In the genomic region with DNA sequence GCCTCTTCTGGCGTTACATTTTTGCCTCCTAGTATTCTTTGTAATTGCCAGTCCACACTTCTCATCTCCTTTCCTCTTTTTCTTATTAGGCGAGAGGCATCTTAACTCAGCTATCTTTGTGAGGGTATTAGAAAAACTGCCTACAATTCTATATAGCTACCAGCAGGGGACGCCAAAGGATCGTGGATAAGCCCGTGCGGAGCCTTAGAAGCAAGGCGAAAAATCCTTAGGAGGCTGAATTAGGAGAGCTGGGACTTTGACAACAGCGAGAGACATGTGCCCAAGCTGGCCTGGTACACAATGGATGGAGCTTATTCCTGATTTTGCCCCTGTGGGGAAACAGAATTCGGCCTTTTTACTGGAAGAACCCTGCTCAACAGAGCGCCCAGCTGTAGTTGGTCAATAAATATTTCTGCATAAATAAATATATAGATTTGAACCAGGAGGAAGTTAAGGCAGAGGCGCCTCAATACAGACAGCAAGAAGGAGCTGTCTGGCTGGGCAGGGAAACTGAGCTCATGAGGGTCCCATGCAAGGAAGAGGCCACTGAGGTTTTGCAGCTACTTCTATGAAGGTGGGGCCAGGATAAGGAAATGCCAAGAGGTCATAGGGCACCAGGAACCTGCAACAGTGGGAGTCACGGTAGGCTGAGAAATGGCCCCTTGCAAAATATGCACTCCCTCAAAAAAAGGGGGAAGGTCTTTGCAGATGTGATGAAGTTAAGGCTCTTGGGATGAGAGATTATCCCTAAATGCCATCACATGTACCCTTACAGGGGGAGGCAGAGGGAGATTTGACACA, we compare ENCODE assay signal across 8 cellular contexts. TPM values are rescaled to one million over a fixed set of nuclear protein-coding genes. Genes with fewer than 3 reads are reported as not detected.
DNase-seq lines count a peak whose midpoint lies in the region; ATAC-seq lines count a peak whose summit lies in the region.

No MANE protein-coding gene starts in this region.

- no peak overlapping the region for H3K27ac Mint-ChIP-seq in activated CD8-positive, alpha-beta T cell treated with anti-CD3 and anti-CD28 coated beads, Interleukin-2, amount 10 ng/mL, durations not matched to agents 7 days and 5 days

- H3K4ac ChIP-seq in trophoblast cell (ENCODE audit: low read depth, low read length), result no peak overlapping the region

- H3K27me3 ChIP-seq in trophoblast cell (ENCODE audit: insufficient read depth, low read length), result no peaks in the 10 kb centered on the region

- H2BK5ac ChIP-seq in trophoblast cell (ENCODE audit: low read depth, low read length, poor library complexity), result no peak overlapping the region

- no peak overlapping the region for H4K8ac ChIP-seq in trophoblast cell (ENCODE audit: low read depth, low read length)

- no peak overlapping the region for H2AK5ac ChIP-seq in trophoblast cell (ENCODE audit: low read length)

- no peaks in the 10 kb centered on the region for H3K4me1 Mint-ChIP-seq in activated CD8-positive, alpha-beta T cell treated with anti-CD3 and anti-CD28 coated beads, Interleukin-2, amount 10 ng/mL, durations not matched to agents 7 days and 5 days (ENCODE audit: low read depth)

- H3K4me2 ChIP-seq in trophoblast cell (ENCODE audit: low read length), result no peak overlapping the region

- CTCF ChIA-PET in activated CD8-positive, alpha-beta T cell treated with anti-CD3 and anti-CD28 coated beads, Interleukin-2, amount 10 ng/mL, durations not matched to agents 7 days and 5 days (lab: Charles Lee), result interaction anchor here (0.5 to 4.3 kb wide), 30 partner anchors 10 to 1967 kb away, joined by 3 to 71 read pairs (median 3); a partner anchor contains a TSS

- peaks cover 2% of the 10 kb centered on the region for H3K9me3 ChIP-seq in trophoblast cell (ENCODE audit: insufficient read depth, low read depth, low read length)

- H3K36me3 Mint-ChIP-seq in activated CD8-positive, alpha-beta T cell treated with anti-CD3 and anti-CD28 coated beads, Interleukin-2, amount 10 ng/mL, durations not matched to agents 7 days and 5 days (ENCODE audit: low read depth), result no peaks in the 10 kb centered on the region

- no peak overlapping the region for H2BK120ac ChIP-seq in trophoblast cell (ENCODE audit: insufficient read depth, low read length, poor library complexity)

- H3K18ac ChIP-seq in trophoblast cell (ENCODE audit: low read length), result no peak overlapping the region

- no peaks in the 10 kb centered on the region for H3K79me1 ChIP-seq in trophoblast cell (ENCODE audit: low read length)

- H3K79me2 ChIP-seq in trophoblast cell (ENCODE audit: control insufficient read depth, insufficient read depth, low read length, poor library complexity), result no peaks in the 10 kb centered on the region

- no CpG with 5 or more reads among the region's 12 CpGs for WGBS in trophoblast cell (ENCODE audit: extremely low coverage, insufficient coverage, insufficient read length)

- no peak overlapping the region for H4K91ac ChIP-seq in trophoblast cell (ENCODE audit: low read depth, low read length)

- H3K9me3 Mint-ChIP-seq in activated CD8-positive, alpha-beta T cell treated with anti-CD3 and anti-CD28 coated beads, Interleukin-2, amount 10 ng/mL, durations not matched to agents 7 days and 5 days (ENCODE audit: insufficient read depth), result no peaks in the 10 kb centered on the region

- peak; percentile 45 for ATAC-seq in HG03103 (IDR thresholded peaks at IDR 0.05; ENCODE audit: low read depth, unreplicated experiment)
- peak; percentile 55 for ATAC-seq in activated CD8-positive, alpha-beta T cell treated with anti-CD3 and anti-CD28 coated beads, Interleukin-2, amount 10 ng/mL, durations not matched to agents 7 days and 5 days
- ATAC-seq in HG03108 (IDR thresholded peaks at IDR 0.05; ENCODE audit: unreplicated experiment), result no peak

- no peak overlapping the region for H3K14ac ChIP-seq in trophoblast cell (ENCODE audit: low read length)

- peaks cover 2% of the 10 kb centered on the region for H3K27me3 Mint-ChIP-seq in activated CD8-positive, alpha-beta T cell treated with anti-CD3 and anti-CD28 coated beads, Interleukin-2, amount 10 ng/mL, durations not matched to agents 7 days and 5 days (ENCODE audit: low read depth)

- no peaks in the 10 kb centered on the region for H3K4me1 ChIP-seq in trophoblast cell (ENCODE audit: control insufficient read depth in 1 of 2, insufficient read depth in 2 of 2, low read length in 2 of 2)

- no peak overlapping the region for H3K4me3 Mint-ChIP-seq in activated CD8-positive, alpha-beta T cell treated with anti-CD3 and anti-CD28 coated beads, Interleukin-2, amount 10 ng/mL, durations not matched to agents 7 days and 5 days

- no peak overlapping the region for H3K27ac ChIP-seq in trophoblast cell (ENCODE audit: low read depth, low read length)

- no peak overlapping the region for H3K9ac ChIP-seq in trophoblast cell (ENCODE audit: low read length)

- no peak overlapping the region for H3K23ac ChIP-seq in trophoblast cell (ENCODE audit: low read length)

- H4K12ac ChIP-seq in trophoblast cell (ENCODE audit: low read depth, low read length), result no peak overlapping the region

- POLR2A ChIA-PET in activated CD8-positive, alpha-beta T cell treated with anti-CD3 and anti-CD28 coated beads, Interleukin-2, amount 10 ng/mL, durations not matched to agents 7 days and 5 days (lab: Charles Lee), result interaction anchor here (1.1 kb wide), 1 partner anchor 14 kb away, joined by 3 read pairs; no protein-coding TSS in a partner anchor

- H3K36me3 ChIP-seq in trophoblast cell (ENCODE audit: control insufficient read depth in 1 of 2, insufficient read depth in 2 of 2, low read length in 2 of 2), result no peaks in the 10 kb centered on the region

- H2BK12ac ChIP-seq in trophoblast cell (ENCODE audit: low read length), result no peak overlapping the region

- H2AFZ ChIP-seq in trophoblast cell (ENCODE audit: insufficient read depth, low read length, poor library complexity), result no peak overlapping the region

- DNase-seq in DMS79 treated with DMSO at 0.1 percent for 48 hours (lab: John Stamatoyannopoulos, UW), result peak; percentile 80
- peak; percentile 69 for DNase-seq in NCI-H460 (ENCODE audit: extremely low read depth, low read depth)
- peak; percentile 47 for DNase-seq in activated CD8-positive, alpha-beta T cell treated with anti-CD3 and anti-CD28 coated beads, Interleukin-2, amount 10 ng/mL, durations not matched to agents 7 days and 5 days
- peak; percentile 67 for DNase-seq in globus pallidus (ENCODE audit: low spot score)
- DNase-seq in trophoblast cell, result peak; percentile 46 to 87
- DNase-seq in GM19238 (ENCODE audit: insufficient read length, low spot score), result no peak

- H3K4me3 ChIP-seq in trophoblast cell (ENCODE audit: low read depth, low read length), result no peak overlapping the region

RNA-seq across cellular contexts. Expression of a gene that starts 14.6 kb away (rescaled TPM):
- 23.6 and 32.6 TPM in 2 replicates for total RNA-seq in NCI-H460 (2014; rRNA removed; shearing (Covaris generic))
- 171 and 177 TPM in 2 replicates for polyA plus RNA-seq in NCI-H460 (2014; cell fraction: nucleus; rRNA removed)
- total RNA-seq in activated CD8-positive, alpha-beta T cell treated with anti-CD3 and anti-CD28 coated beads, Interleukin-2, amount 10 ng/mL, durations not matched to agents 7 days and 5 days, result 10 to 100 TPM; 29.6 to 33.8 TPM
- polyA plus RNA-seq in trophoblast cell (2013), result 13.4 and 13.5 TPM in 2 replicates
